In genomic region chr5:65261499-65261898, GRCh38 we compare ENCODE assay signal across 19 cellular contexts.
"Had no signal": no experiment of that assay in that cellular context is flagged by ENCODE, and none has a peak within 500 bp of the region (broad histone marks: within the 10 kb centered on the region; RNA-seq: fewer than 3 reads in every experiment).

No MANE protein-coding gene starts in this region.

- ATAC-seq: activated T-helper 17 cell treated with anti-CD3 and anti-CD28 coated beads, Interleukin-2, amount 50 U/mL, for 72 hours; body of pancreas; left ventricle myocardium superior; stimulated activated naive CD8-positive, alpha-beta T cell treated with anti-CD3 and anti-CD28 coated beads, Interleukin-15, Interleukin-2, amounts not matched to agents 100 U/mL and 50 U/mL, for 24 hours had no signal

- H3K4me3 ChIP-seq: adrenal gland, body of pancreas, esophagus squamous epithelium, heart left ventricle, ovary, sigmoid colon, suprapubic skin, upper lobe of left lung had no signal

- H3K27me3 ChIP-seq: adrenal gland, body of pancreas, esophagus squamous epithelium, heart left ventricle, ovary, sigmoid colon, suprapubic skin, upper lobe of left lung had no signal

- H3K36me3 ChIP-seq: adrenal gland, esophagus squamous epithelium, heart left ventricle, ovary, sigmoid colon, suprapubic skin, upper lobe of left lung had no signal

- DNase-seq: activated CD4-positive, alpha-beta T cell treated with anti-CD3 and anti-CD28 coated beads, Interleukin-2, amount 10 ng/mL, durations not matched to agents 24 days and 14 days; activated naive CD4-positive, alpha-beta T cell treated with anti-CD3 and anti-CD28 coated beads for 36 hours; activated T-cell treated with anti-CD3 and anti-CD28 coated beads for 4 hours; esophagus squamous epithelium; foreskin melanocyte; islet precursor cell; left ventricle myocardium superior; mesendoderm; sigmoid colon; stimulated activated CD4-positive, alpha-beta T cell treated with anti-CD3 and anti-CD28 coated beads, Interleukin-12 subunit alpha, Interleukin-12 subunit beta, amount 100 ng/mL, for 4 hours; T-helper 1 cell; upper lobe of left lung had no signal
